Comparison of ENCODE assay signal across 1 cellular context in genomic region chr2:99488587-99488998, GRCh38.
A peak's percentile ranks its signal among the peaks of the same experiment; 100 is the strongest.
TF ChIP-seq lines count a peak whose summit lies in the region.

No MANE protein-coding gene starts in this region.

TF ChIP-seq in HepG2, 621 proteins besides CTCF, POLR2A, EP300 and RAD21 (continued from another document):
- TF ChIP-seq, protein P1, sequence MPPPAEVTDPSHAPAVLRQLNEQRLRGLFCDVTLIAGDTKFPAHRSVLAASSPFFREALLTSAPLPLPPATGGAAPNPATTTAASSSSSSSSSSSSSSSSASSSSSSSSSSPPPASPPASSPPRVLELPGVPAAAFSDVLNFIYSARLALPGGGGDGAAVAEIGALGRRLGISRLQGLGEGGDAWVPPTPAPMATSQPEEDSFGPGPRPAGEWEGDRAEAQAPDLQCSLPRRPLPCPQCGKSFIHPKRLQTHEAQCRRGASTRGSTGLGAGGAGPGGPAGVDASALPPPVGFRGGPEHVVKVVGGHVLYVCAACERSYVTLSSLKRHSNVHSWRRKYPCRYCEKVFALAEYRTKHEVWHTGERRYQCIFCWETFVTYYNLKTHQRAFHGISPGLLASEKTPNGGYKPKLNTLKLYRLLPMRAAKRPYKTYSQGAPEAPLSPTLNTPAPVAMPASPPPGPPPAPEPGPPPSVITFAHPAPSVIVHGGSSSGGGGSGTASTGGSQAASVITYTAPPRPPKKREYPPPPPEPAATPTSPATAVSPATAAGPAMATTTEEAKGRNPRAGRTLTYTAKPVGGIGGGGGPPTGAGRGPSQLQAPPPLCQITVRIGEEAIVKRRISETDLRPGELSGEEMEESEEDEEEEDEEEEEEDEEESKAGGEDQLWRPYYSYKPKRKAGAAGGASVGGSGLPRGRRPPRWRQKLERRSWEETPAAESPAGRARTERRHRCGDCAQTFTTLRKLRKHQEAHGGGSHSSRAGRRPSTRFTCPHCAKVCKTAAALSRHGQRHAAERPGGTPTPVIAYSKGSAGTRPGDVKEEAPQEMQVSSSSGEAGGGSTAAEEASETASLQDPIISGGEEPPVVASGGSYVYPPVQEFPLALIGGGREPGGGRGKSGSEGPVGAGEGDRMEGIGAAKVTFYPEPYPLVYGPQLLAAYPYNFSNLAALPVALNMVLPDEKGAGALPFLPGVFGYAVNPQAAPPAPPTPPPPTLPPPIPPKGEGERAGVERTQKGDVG (CRISPR knock-in tag; IDR thresholded peaks at IDR 0.05; ENCODE audit: borderline replicate concordance), result 0 out of 2 replicates have a peak, but pooled peaks have one; percentile 34
- no peak for TF ChIP-seq STAT5B (CRISPR knock-in tag; IDR thresholded peaks at IDR 0.05)
